1 cellular context compared by ENCODE assay signal in genomic region chr19:18434411-18435184, GRCh38.
TF ChIP-seq lines count a peak whose summit lies in the region.

No MANE protein-coding gene starts in this region.

TF ChIP-seq in GM12878, 131 proteins besides CTCF, POLR2A, EP300 and RAD21:
- TF ChIP-seq ZBTB4 (CRISPR knock-in tag; IDR thresholded peaks at IDR 0.05) (no peak), NR2C2 (IDR thresholded peaks at IDR 0.05; ENCODE audit: borderline replicate concordance, control insufficient read depth, insufficient read length, low read depth) (no peak), FOXM1 (IDR thresholded peaks at IDR 0.05; ENCODE audit: low read depth, low read length) (no peak), ATF7 (IDR thresholded peaks at IDR 0.05; ENCODE audit: low read depth) (no peak), ATF2 (IDR thresholded peaks at IDR 0.05; ENCODE audit: low read length) (no peak), SUPT20H (IDR thresholded peaks at IDR 0.05; ENCODE audit: borderline replicate concordance, control insufficient read depth, low read depth, low read length) (no peak), YY1 (IDR thresholded peaks at IDR 0.05; ENCODE audit: low read depth, low read length) (no peak), NFYA (IDR thresholded peaks at IDR 0.05; ENCODE audit: borderline replicate concordance, low read depth, low read length) (no peak), CUX1 (IDR thresholded peaks at IDR 0.05; ENCODE audit: insufficient replicate concordance, low read depth, low read length) (no peak), ZBED1 (IDR thresholded peaks at IDR 0.05; ENCODE audit: borderline replicate concordance) (no peak), NFIC (IDR thresholded peaks at IDR 0.05; ENCODE audit: low read depth, low read length) (no peak), TCF7 (IDR thresholded peaks at IDR 0.05; ENCODE audit: borderline replicate concordance) (no peak), SKIL (IDR thresholded peaks at IDR 0.05; ENCODE audit: low read depth, poor library complexity, severe bottlenecking) (no peak), ZNF687 (IDR thresholded peaks at IDR 0.05) (no peak), POU2F2 (IDR thresholded peaks at IDR 0.05; ENCODE audit: borderline replicate concordance, low read depth, low read length) (no peak), ASH2L (IDR thresholded peaks at IDR 0.05; ENCODE audit: borderline replicate concordance, low read depth) (no peak), FOS (IDR thresholded peaks at IDR 0.05; ENCODE audit: borderline replicate concordance, extremely low read depth, insufficient read length) (no peak), RBBP5 (conservative IDR thresholded peaks at IDR 0.05) (no peak), TARDBP (IDR thresholded peaks at IDR 0.05; ENCODE audit: borderline replicate concordance) (no peak)
